ENCODE assay signal across 8 cellular contexts in genomic region chr7:101507791-101508252, GRCh38.
DNase-seq lines count a peak whose midpoint lies in the region; ATAC-seq and TF ChIP-seq lines count a peak whose summit lies in the region.

No MANE protein-coding gene starts in this region.

- 32 to 35% methylated on average over 9 of the region's 9 CpGs for WGBS in heart right ventricle, 2 donors

- no peak for DNase-seq in heart right ventricle
- DNase-seq in cardiac septum (ENCODE audit: low spot score) = no peak
- DNase-seq in NCI-H146 treated with DMSO at 0.1 percent for 48 hours (lab: John Stamatoyannopoulos, UW; ENCODE audit: unreplicated experiment) = peak; percentile 56
- peak; percentile 26 for DNase-seq in UCSD-AML1 (lab: John Stamatoyannopoulos, UW; ENCODE audit: unreplicated experiment)
- no peak for DNase-seq in epithelial cell of proximal tubule (ENCODE audit: low read depth)
- no peak for DNase-seq in left cardiac atrium

- ATAC-seq in heart right ventricle (no peak), GM21390 (IDR thresholded peaks at IDR 0.05; ENCODE audit: unreplicated experiment) (no peak), left cardiac atrium (no peak)

- no peaks in the 10 kb centered on the region for H3K4me1 ChIP-seq in heart right ventricle
- no peaks in the 10 kb centered on the region for H3K4me1 ChIP-seq in parathyroid adenoma

- no peak overlapping the region for H3K9ac ChIP-seq in parathyroid adenoma

- H3K79me2 ChIP-seq in parathyroid adenoma = no peaks in the 10 kb centered on the region

- no peak overlapping the region for H3K4me2 ChIP-seq in parathyroid adenoma (ENCODE audit: low read length)

- TF ChIP-seq CTCF in heart right ventricle (IDR thresholded peaks at IDR 0.05) (peak in 7 of 9 donors; percentile 14 to 53 (median 33)), epithelial cell of proximal tubule (conservative IDR thresholded peaks at IDR 0.05; ENCODE audit: low read depth, low read length) (peak; percentile 88), parathyroid adenoma (IDR thresholded peaks at IDR 0.05) (peak; percentile 49)

- H3K27ac ChIP-seq in heart right ventricle (no peak overlapping the region), parathyroid adenoma (no peak overlapping the region)

- H3K9me3 ChIP-seq in heart right ventricle (no peaks in the 10 kb centered on the region), parathyroid adenoma (ENCODE audit: control insufficient read depth, low read length) (no peaks in the 10 kb centered on the region)

- intact Hi-C loops in heart right ventricle (cut with DNase I) (no loop called here), cardiac septum (cut with DNase I) (no loop called here), left cardiac atrium (cut with DNase I) (no loop called here)

- H3K27me3 ChIP-seq in heart right ventricle (peaks cover 0 to 51% (median 42%) of the 10 kb centered on the region in 7 donors), parathyroid adenoma (ENCODE audit: control insufficient read depth, insufficient read depth, low read length) (no peaks in the 10 kb centered on the region)

- no peak overlapping the region for H2AFZ ChIP-seq in parathyroid adenoma

- H3K4me3 ChIP-seq in heart right ventricle = no peak overlapping the region
- H3K4me3 ChIP-seq in epithelial cell of proximal tubule (ENCODE audit: low read depth, low read length) = no peak overlapping the region
- no peak overlapping the region for H3K4me3 ChIP-seq in parathyroid adenoma (ENCODE audit: low read depth, low read length)

- no peaks in the 10 kb centered on the region for H3K36me3 ChIP-seq in heart right ventricle
- H3K36me3 ChIP-seq in parathyroid adenoma (ENCODE audit: control insufficient read depth, insufficient read depth, low read length) = no peaks in the 10 kb centered on the region

Comparison
In these comparisons a context has a peak if more than half of its experiments do, and no peak if none do; other contexts are left out.
1. DNase-seq: peak in NCI-H146 treated with DMSO at 0.1 percent for 48 hours (single experiment) and UCSD-AML1 (single experiment); none in heart right ventricle (0 of 2), cardiac septum (single experiment), epithelial cell of proximal tubule (single experiment) and left cardiac atrium (single experiment).
2. CTCF ChIP-seq: peak in every context shown above with its lines; median percentile 88 in epithelial cell of proximal tubule; 49 in parathyroid adenoma; 33 in heart right ventricle.